ENCODE assay signal across 20 cellular contexts in the genomic region with DNA sequence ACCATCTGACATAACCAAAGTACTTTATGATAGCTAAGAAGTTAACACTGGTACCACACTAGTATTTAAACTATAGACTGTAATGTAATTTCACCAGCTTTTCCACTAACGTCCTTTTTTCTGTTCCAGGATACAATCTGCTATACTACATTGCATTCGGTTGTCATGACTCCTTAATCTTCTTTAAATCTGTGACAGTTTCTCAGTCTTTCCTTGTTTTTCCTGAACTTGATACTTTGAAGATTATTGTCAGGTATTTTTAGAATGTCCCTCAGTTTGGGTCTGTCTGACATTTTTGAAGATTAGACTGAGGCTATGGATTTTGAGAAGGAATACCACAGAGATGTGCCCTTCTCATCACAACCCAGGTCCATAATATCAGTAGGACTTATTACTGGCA. TPM values are rescaled to one million over a fixed set of nuclear protein-coding genes. Genes with fewer than 3 reads are reported as not detected.
DNase-seq lines count a peak whose midpoint lies in the region; ATAC-seq, FAIRE-seq and TF ChIP-seq lines count a peak whose summit lies in the region.
"Had no signal": no experiment of that assay in that cellular context is flagged by ENCODE, and none has a peak within 500 bp of the region (broad histone marks: within the 10 kb centered on the region; RNA-seq: fewer than 3 reads in every experiment).

No MANE protein-coding gene starts in this region.

- H3K9me3 ChIP-seq in K562 (replicated peaks; ENCODE audit: control insufficient read depth, insufficient read depth, low read depth, low read length) (no peaks in the 10 kb centered on the region), trophoblast cell (ENCODE audit: insufficient read depth, low read depth, low read length) (no peaks in the 10 kb centered on the region)
- H3K9me3 ChIP-seq: A549; BLaER1 treated with 17β-estradiol and CSF1 and Interleukin-3, amounts not matched to agents 10 nM and 100 nM; Caco-2 had no signal

- TF ChIP-seq RAD21 in K562 (CRISPR knock-in tag; conservative IDR thresholded peaks at IDR 0.05 in 1 of 2, IDR thresholded peaks at IDR 0.05 in 1 of 2), result no peak

- no peak overlapping the region for H2BK120ac ChIP-seq in trophoblast cell (ENCODE audit: insufficient read depth, low read length, poor library complexity)

- H3K14ac ChIP-seq in trophoblast cell (ENCODE audit: low read length), result no peak overlapping the region

- H3K4me1 ChIP-seq in K562 (replicated peaks in 1 of 2; ENCODE audit: control insufficient read depth in 2 of 2, insufficient read depth in 2 of 2, low read length in 2 of 2) (no peaks in the 10 kb centered on the region), trophoblast cell (ENCODE audit: control insufficient read depth in 1 of 2, insufficient read depth in 2 of 2, low read length in 2 of 2) (no peaks in the 10 kb centered on the region)
- H3K4me1 ChIP-seq: BLaER1 treated with 17β-estradiol and CSF1 and Interleukin-3, amounts not matched to agents 10 nM and 100 nM; Caco-2 had no signal

- H3K27me3 ChIP-seq in K562 (ENCODE audit: control insufficient read depth in 2 of 2, insufficient read depth in 2 of 2, low read length in 2 of 2) (no peaks in the 10 kb centered on the region), trophoblast cell (ENCODE audit: insufficient read depth, low read length) (no peaks in the 10 kb centered on the region)
- H3K27me3 ChIP-seq: BLaER1 treated with 17β-estradiol and CSF1 and Interleukin-3, amounts not matched to agents 10 nM and 100 nM had no signal

- no peak overlapping the region for H2AK5ac ChIP-seq in trophoblast cell (ENCODE audit: low read length)

- POLR2A ChIA-PET in K562 (lab: Yijun Ruan, JAX), result no interaction called here

- intact Hi-C loops in K562 (cut with micrococcal nuclease), result no loop called here

- FAIRE-seq in GM19239 (lab: Jason Lieb, UNC), result peak; percentile 82
- peak; percentile 56 for FAIRE-seq in K562 (lab: Jason Lieb, UNC)
- FAIRE-seq: A549, D721Med, G401.6, GM12891 had no signal

- no peak for TF ChIP-seq CTCF in K562 (IDR thresholded peaks at IDR 0.05 in 2 of 3, conservative IDR thresholded peaks at IDR 0.05 in 1 of 3; ENCODE audit: insufficient read depth in 2 of 3, low read depth in 1 of 3, low read length in 3 of 3)

- H2BK5ac ChIP-seq in trophoblast cell (ENCODE audit: low read depth, low read length, poor library complexity), result no peak overlapping the region

- H3K4me3 ChIP-seq in K562 (no peak overlapping the region), trophoblast cell (ENCODE audit: low read depth, low read length) (no peak overlapping the region)
- H3K4me3 ChIP-seq: A549; BLaER1 treated with 17β-estradiol and CSF1 and Interleukin-3, amounts not matched to agents 10 nM and 100 nM had no signal

- H2BK12ac ChIP-seq in trophoblast cell (ENCODE audit: low read length), result no peak overlapping the region

- no peak overlapping the region for H3K4ac ChIP-seq in trophoblast cell (ENCODE audit: low read depth, low read length)

- H4K8ac ChIP-seq in trophoblast cell (ENCODE audit: low read depth, low read length), result no peak overlapping the region

- CTCF ChIA-PET in K562 (lab: Yijun Ruan, JAX; ENCODE audit: low intra/inter-chr PET ratio), result no interaction called here

- no peaks in the 10 kb centered on the region for H3K79me2 ChIP-seq in K562 (ENCODE audit: control insufficient read depth, insufficient read depth, low read length)
- H3K79me2 ChIP-seq in trophoblast cell (ENCODE audit: control insufficient read depth, insufficient read depth, low read length, poor library complexity), result no peaks in the 10 kb centered on the region

- H3K23ac ChIP-seq in trophoblast cell (ENCODE audit: low read length), result no peak overlapping the region

- no peaks in the 10 kb centered on the region for H4K20me1 ChIP-seq in K562 (replicated peaks; ENCODE audit: control insufficient read depth, insufficient read depth, low read length)
- H4K20me1 ChIP-seq: BLaER1 treated with 17β-estradiol and CSF1 and Interleukin-3, amounts not matched to agents 10 nM and 100 nM had no signal

- H3K9ac ChIP-seq in K562 (ENCODE audit: insufficient read depth in 1 of 2, low read depth in 2 of 2, low read length in 2 of 2) (no peak overlapping the region), trophoblast cell (ENCODE audit: low read length) (no peak overlapping the region)
- H3K9ac ChIP-seq: BLaER1 treated with 17β-estradiol and CSF1 and Interleukin-3, amounts not matched to agents 10 nM and 100 nM had no signal

- H3K36me3 ChIP-seq in K562 (ENCODE audit: control insufficient read depth, insufficient read depth, low read length), result peaks cover 17% of the 10 kb centered on the region; the same call in 2 of the 3 replicates
- peaks cover 0 to 2% of the 10 kb centered on the region in 2 experiments for H3K36me3 ChIP-seq in trophoblast cell (ENCODE audit: control insufficient read depth in 1 of 2, insufficient read depth in 2 of 2, low read length in 2 of 2)

- no peak overlapping the region for H4K12ac ChIP-seq in trophoblast cell (ENCODE audit: low read depth, low read length)

- H3K27ac ChIP-seq in K562 (ENCODE audit: extremely low read depth, low read depth, low read length), result no peak overlapping the region
- H3K27ac ChIP-seq in trophoblast cell (ENCODE audit: low read depth, low read length), result no peak overlapping the region
- H3K27ac ChIP-seq: 22Rv1; A549; BLaER1 treated with 17β-estradiol and CSF1 and Interleukin-3, amounts not matched to agents 10 nM and 100 nM; C4-2B had no signal

- no peak overlapping the region for H3K4me2 ChIP-seq in K562 (ENCODE audit: insufficient read depth, low read length)
- no peak overlapping the region for H3K4me2 ChIP-seq in trophoblast cell (ENCODE audit: low read length)
- H3K4me2 ChIP-seq: A549; BLaER1 treated with 17β-estradiol and CSF1 and Interleukin-3, amounts not matched to agents 10 nM and 100 nM had no signal

- H2AFZ ChIP-seq in K562 (ENCODE audit: low read depth, low read length) (no peak overlapping the region), trophoblast cell (ENCODE audit: insufficient read depth, low read length, poor library complexity) (no peak overlapping the region)

- no peak overlapping the region for H3K18ac ChIP-seq in trophoblast cell (ENCODE audit: low read length)

- H3K79me1 ChIP-seq in trophoblast cell (ENCODE audit: low read length), result no peaks in the 10 kb centered on the region

- no peak for TF ChIP-seq EP300 in K562 (IDR thresholded peaks at IDR 0.05; ENCODE audit: low read length)

- no TSS peak for BruUV-seq in K562 (replicated peaks; lab: Mats Ljungman, UMichigan)

- no peak for ATAC-seq in K562
- ATAC-seq in HG02840 (IDR thresholded peaks at IDR 0.05; ENCODE audit: low FRiP score, unreplicated experiment), result no peak
- ATAC-seq: A549; CD8-positive, alpha-beta T cell had no signal

- DNase-seq in GM19239 (ENCODE audit: insufficient read length, low spot score), result no peak
- no peak for DNase-seq in K562 (ENCODE audit: extremely low read depth in 1 of 4, low spot score in 3 of 4)
- peak; percentile 17 to 92 for DNase-seq in trophoblast cell
- DNase-seq in NK-92 (lab: John Stamatoyannopoulos, UW; ENCODE audit: unreplicated experiment), result no peak
- DNase-seq in activated effector memory CD4-positive, alpha-beta T cell treated with anti-CD3 and anti-CD28 coated beads, Interleukin-2, amount 50 U/mL, for 16 hours, result no peak
- DNase-seq: AML-193; Caco-2; Calu3; CD4-positive, alpha-beta T cell; CD8-positive, alpha-beta T cell; DMS79 treated with DMSO at 0.1 percent for 48 hours; GF-D8 had no signal

- in situ Hi-C loops in K562 (cut with MboI), result no loop called here

- no peaks in the 10 kb centered on the region for H3K9me1 ChIP-seq in K562 (ENCODE audit: control insufficient read depth, insufficient read depth, low read length)

- TF ChIP-seq POLR2A in K562 (conservative IDR thresholded peaks at IDR 0.05), result no peak

- no peak overlapping the region for H4K91ac ChIP-seq in trophoblast cell (ENCODE audit: low read depth, low read length)

- WGBS in K562 (ENCODE audit: insufficient coverage, low coverage, missing lambda C conversion rate), result 53% methylated on average over 2 of the region's 2 CpGs
- WGBS in trophoblast cell (ENCODE audit: extremely low coverage, insufficient coverage, insufficient read length), result no CpG with 5 or more reads among the region's 2 CpGs

RNA-seq across cellular contexts. Expression of a gene that starts 36.6 kb away (rescaled TPM):
- total RNA-seq in K562 (2011; cell fraction: chromatin; rRNA removed; ENCODE audit: low replicate concordance), result 1.2 and 3.2 TPM in 2 replicates
- 1.0 and 1.3 TPM in 2 replicates for total RNA-seq in K562 (2011; cell fraction: nucleolus; rRNA removed)
- 1.8 and 3.2 TPM in 2 replicates for total RNA-seq in K562 (2011; cell fraction: nucleoplasm; rRNA removed)
- 2.7 and 4.9 TPM in 2 replicates for total RNA-seq in K562 (2014; rRNA removed)
- 8.4 and 10.1 TPM in 2 replicates for total RNA-seq in K562 (2014; rRNA removed; fragmentation: Illumina TruSeq; extraction: Trizol)
- 9.3 and 9.4 TPM in 2 replicates for total RNA-seq in K562 (2015; rRNA removed; fragmentation: Illumina TruSeq; extraction: Trizol)
- total RNA-seq in K562 (2021), result 7.2 and 7.8 TPM in 2 replicates
- 1.2 and 2.9 TPM in 2 replicates for polyA plus RNA-seq in K562 (2011; rRNA removed)
- polyA plus RNA-seq in K562 (2011; cell fraction: cytosol; rRNA removed), result 2.1 and 3.7 TPM in 2 replicates
- 1.3 and 1.6 TPM in 2 replicates for polyA plus RNA-seq in K562 (2011; cell fraction: nucleus; rRNA removed)
- 3.5 and 5.2 TPM in 2 replicates for polyA plus RNA-seq in K562 (2012)
- polyA plus RNA-seq in K562 (2014; fragmentation: Illumina TruSeq; extraction: Trizol), result 8.7 and 9.7 TPM in 2 replicates
- 1 to 10 TPM; 2.6 TPM for polyA plus RNA-seq in K562 (2014; fragmentation: Nextera tagmentation; extraction: Ambion mirVana)
- polyA plus RNA-seq in K562 (2014; rRNA removed), result 3.5 and 4.1 TPM in 2 replicates
- 3.3 and 3.6 TPM in 2 replicates for polyA minus RNA-seq in K562 (2011; rRNA and poly(A)+ RNA removed)
- polyA minus RNA-seq in K562 (2011; cell fraction: cytosol; rRNA and poly(A)+ RNA removed), result 2.3 and 3.6 TPM in 2 replicates
- polyA minus RNA-seq in K562 (2011; cell fraction: nucleus; rRNA and poly(A)+ RNA removed), result 1.9 and 2.3 TPM in 2 replicates
- polyA plus RNA-seq in trophoblast cell (2013), result 7.3 and 7.7 TPM in 2 replicates

RNA-seq across cellular contexts. Expression of a gene that starts 36.7 kb away (rescaled TPM):
- 27.5 and 33.7 TPM in 2 replicates for total RNA-seq in K562 (2011; cell fraction: chromatin; rRNA removed; ENCODE audit: low replicate concordance)
- 25.3 and 26.0 TPM in 2 replicates for total RNA-seq in K562 (2011; cell fraction: nucleolus; rRNA removed)
- 44.0 and 78.8 TPM in 2 replicates for total RNA-seq in K562 (2011; cell fraction: nucleoplasm; rRNA removed)
- total RNA-seq in K562 (2014; rRNA removed), result 13.2 and 25.4 TPM in 2 replicates
- total RNA-seq in K562 (2014; rRNA removed; fragmentation: Illumina TruSeq; extraction: Trizol), result 21.8 and 23.9 TPM in 2 replicates
- 22.3 and 23.2 TPM in 2 replicates for total RNA-seq in K562 (2015; rRNA removed; fragmentation: Illumina TruSeq; extraction: Trizol)
- 16.8 and 18.4 TPM in 2 replicates for total RNA-seq in K562 (2021)
- polyA plus RNA-seq in K562 (2011; rRNA removed), result 16.4 and 21.0 TPM in 2 replicates
- polyA plus RNA-seq in K562 (2011; cell fraction: cytosol; rRNA removed), result 7.3 and 7.7 TPM in 2 replicates
- polyA plus RNA-seq in K562 (2011; cell fraction: nucleus; rRNA removed), result 31.8 and 36.5 TPM in 2 replicates
- 12.5 and 14.1 TPM in 2 replicates for polyA plus RNA-seq in K562 (2012)
- 17.0 and 18.5 TPM in 2 replicates for polyA plus RNA-seq in K562 (2014; fragmentation: Illumina TruSeq; extraction: Trizol)
- 10 to 100 TPM in 1 of 2 experiments, 1 to 10 TPM in 1; 8.1 to 13.1 TPM for polyA plus RNA-seq in K562 (2014; fragmentation: Nextera tagmentation; extraction: Ambion mirVana)
- polyA plus RNA-seq in K562 (2014; rRNA removed), result 19.0 and 21.8 TPM in 2 replicates
- polyA minus RNA-seq in K562 (2011; rRNA and poly(A)+ RNA removed), result 17.4 and 20.7 TPM in 2 replicates
- polyA minus RNA-seq in K562 (2011; cell fraction: cytosol; rRNA and poly(A)+ RNA removed), result 11.0 and 14.2 TPM in 2 replicates
- 21.4 and 29.4 TPM in 2 replicates for polyA minus RNA-seq in K562 (2011; cell fraction: nucleus; rRNA and poly(A)+ RNA removed)
- polyA plus RNA-seq in trophoblast cell (2013), result 20.4 and 21.5 TPM in 2 replicates

Comparison
In these comparisons a context has a peak if more than half of its experiments do, and no peak if none do; other contexts are left out.
1. DNase-seq: peak in trophoblast cell (2 of 2); none in GM19239 (single experiment), K562 (0 of 4), NK-92 (single experiment) and activated effector memory CD4-positive, alpha-beta T cell treated with anti-CD3 and anti-CD28 coated beads, Interleukin-2, amount 50 U/mL, for 16 hours (single experiment).